23 cellular contexts compared by ENCODE assay signal in the genomic region with DNA sequence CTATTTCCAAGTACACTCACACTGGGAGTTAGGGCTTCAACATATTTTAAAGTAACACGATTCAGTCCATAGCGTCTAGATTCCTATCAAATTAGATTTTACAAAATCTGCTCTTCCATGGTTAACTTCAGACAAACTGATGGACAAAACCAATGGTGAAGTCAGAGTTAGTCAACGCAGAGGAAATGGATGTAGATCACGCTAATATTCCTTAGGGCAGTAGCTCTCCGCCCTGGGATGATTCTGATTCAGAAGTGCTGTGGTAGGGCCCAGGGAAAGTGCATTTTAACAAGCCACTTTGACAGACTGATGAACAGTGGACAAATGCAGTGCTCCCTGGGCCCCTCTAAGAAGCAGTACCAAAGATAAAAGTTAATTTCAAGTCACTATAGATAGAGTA.
DNase-seq lines count a peak whose midpoint lies in the region; ATAC-seq and TF ChIP-seq lines count a peak whose summit lies in the region.
"Had no signal": no experiment of that assay in that cellular context is flagged by ENCODE, and none has a peak within 500 bp of the region (broad histone marks: within the 10 kb centered on the region; RNA-seq: fewer than 3 reads in every experiment).

No MANE protein-coding gene starts in this region.

- no peak for ATAC-seq in heart left ventricle
- ATAC-seq: T-cell had no signal

- in situ Hi-C loops in astrocyte of the spinal cord (cut with HindIII; ENCODE audit: low sequenced_read_pairs): no loop called here

- no peak for TF ChIP-seq CTCF in heart left ventricle (IDR thresholded peaks at IDR 0.05)
- no peak for TF ChIP-seq CTCF in astrocyte of the spinal cord (IDR thresholded peaks at IDR 0.05; ENCODE audit: low read depth, low read length)
- no peak for TF ChIP-seq CTCF in tibial nerve (IDR thresholded peaks at IDR 0.05)

- TF ChIP-seq POLR2A in heart left ventricle (IDR thresholded peaks at IDR 0.05): no peak
- no peak for TF ChIP-seq POLR2A in tibial nerve (IDR thresholded peaks at IDR 0.05)

- intact Hi-C loops in cardiac septum (cut with DNase I) (no loop called here), heart left ventricle (cut with DNase I) (no loop called here)

- H3K27ac ChIP-seq in heart left ventricle (no peak overlapping the region), tibial nerve (no peak overlapping the region)
- H3K27ac ChIP-seq: 22Rv1; BLaER1 treated with 17β-estradiol and CSF1 and Interleukin-3, amounts not matched to agents 10 nM and 100 nM had no signal

- H3K4me1 ChIP-seq in heart left ventricle: peaks cover 0 to 5% (median 0%) of the 10 kb centered on the region in 12 donors
- H3K4me1 ChIP-seq in tibial nerve: no peaks in the 10 kb centered on the region
- H3K4me1 ChIP-seq: BLaER1 treated with 17β-estradiol and CSF1 and Interleukin-3, amounts not matched to agents 10 nM and 100 nM; HAP-1 had no signal

- WGBS in heart left ventricle, 4 donors: 96 to 98% (median 97%) methylated on average over 5 of the region's 5 CpGs
- 97 to 98% methylated on average over 5 of the region's 5 CpGs for WGBS in tibial nerve, 2 donors

- H3K4me3 ChIP-seq in heart left ventricle (no peak overlapping the region), astrocyte of the spinal cord (ENCODE audit: low read depth, low read length) (no peak overlapping the region), tibial nerve (no peak overlapping the region)
- H3K4me3 ChIP-seq: BLaER1 treated with 17β-estradiol and CSF1 and Interleukin-3, amounts not matched to agents 10 nM and 100 nM; HAP-1; MG63 had no signal

- no peaks in the 10 kb centered on the region for H3K36me3 ChIP-seq in heart left ventricle
- no peaks in the 10 kb centered on the region for H3K36me3 ChIP-seq in tibial nerve
- H3K36me3 ChIP-seq: BLaER1 treated with 17β-estradiol and CSF1 and Interleukin-3, amounts not matched to agents 10 nM and 100 nM; HAP-1; MG63 had no signal

- no peaks in the 10 kb centered on the region for H3K9me3 ChIP-seq in heart left ventricle
- no peaks in the 10 kb centered on the region for H3K9me3 ChIP-seq in tibial nerve
- H3K9me3 ChIP-seq: BLaER1 treated with 17β-estradiol and CSF1 and Interleukin-3, amounts not matched to agents 10 nM and 100 nM; HAP-1; MG63 had no signal

- no peak for TF ChIP-seq EP300 in tibial nerve (IDR thresholded peaks at IDR 0.05)

- DNase-seq in cardiac septum (ENCODE audit: low spot score) (peak; percentile 3), heart left ventricle (no peak), LHCN-M2 (ENCODE audit: low read depth) (peak; percentile 24), astrocyte of the spinal cord (ENCODE audit: low read depth, low spot score) (peak; percentile 39), SHP77 (lab: John Stamatoyannopoulos, UW) (no peak), tibial nerve (ENCODE audit: low spot score in 2 of 2) (no peak), HuH-7.5 (ENCODE audit: low spot score) (no peak)
- no peak for DNase-seq in stimulated activated CD4-positive, alpha-beta T cell treated with anti-CD3 and anti-CD28 coated beads, Interleukin-15, amount 100 ng/mL, for 24 hours
- DNase-seq: ACHN; CD4-positive, alpha-beta memory T cell; DND-41; GF-D8; Kasumi-1; MG63; NCI-H1417 treated with DMSO at 0.1 percent for 48 hours; NCI-H187; NCI-H446 treated with DMSO at 0.1 percent for 48 hours; NCI-H526 treated with DMSO at 0.1 percent for 48 hours; OCI-M1; T-cell had no signal

- no peaks in the 10 kb centered on the region for H3K27me3 ChIP-seq in heart left ventricle
- no peaks in the 10 kb centered on the region for H3K27me3 ChIP-seq in tibial nerve
- H3K27me3 ChIP-seq: BLaER1 treated with 17β-estradiol and CSF1 and Interleukin-3, amounts not matched to agents 10 nM and 100 nM; MG63 had no signal

Comparison
In these comparisons a context has a peak if more than half of its experiments do, and no peak if none do; other contexts are left out.
1. DNase-seq: peak in cardiac septum (single experiment), LHCN-M2 (single experiment) and astrocyte of the spinal cord (single experiment); none in heart left ventricle (0 of 5), stimulated activated CD4-positive, alpha-beta T cell treated with anti-CD3 and anti-CD28 coated beads, Interleukin-15, amount 100 ng/mL, for 24 hours (single experiment), SHP77 (0 of 2), tibial nerve (0 of 2) and HuH-7.5 (single experiment).